ENCODE assay signal across 18 cellular contexts in genomic region chr19:39951065-39951650, GRCh38. TPM values are rescaled to one million over a fixed set of nuclear protein-coding genes. Genes with fewer than 3 reads are reported as not detected.
DNase-seq lines count a peak whose midpoint lies in the region; ATAC-seq and TF ChIP-seq lines count a peak whose summit lies in the region.
"Had no signal": no experiment of that assay in that cellular context is flagged by ENCODE, and none has a peak within 500 bp of the region (broad histone marks: within the 10 kb centered on the region; RNA-seq: fewer than 3 reads in every experiment).

No MANE protein-coding gene starts in this region.

- H3K4me3 Mint-ChIP-seq in activated CD4-positive, alpha-beta T cell treated with anti-CD3 and anti-CD28 coated beads for 36 hours = no peak overlapping the region
- H3K4me3 Mint-ChIP-seq in central memory CD8-positive, alpha-beta T cell = peak overlapping the region; percentile 66
- H3K4me3 Mint-ChIP-seq in stimulated activated memory B cell treated with anti-CD40 and anti-IgM and Interleukin-4, amounts not matched to agents 10 μg/mL and 1 μg/mL and 100 μg/mL, for 72 hours = no peak overlapping the region

- DNase-seq in activated CD4-positive, alpha-beta T cell treated with anti-CD3 and anti-CD28 coated beads for 36 hours = no peak
- no peak for DNase-seq in activated CD4-positive, alpha-beta T cell treated with anti-CD3 and anti-CD28 coated beads for 1 hour
- no peak for DNase-seq in central memory CD8-positive, alpha-beta T cell (ENCODE audit: low spot score in 2 of 2)
- DNase-seq in activated gamma-delta T cell (lab: John Stamatoyannopoulos, UW) (no peak), NCI-H1417 treated with DMSO at 0.1 percent for 48 hours (lab: John Stamatoyannopoulos, UW) (no peak)
- no peak for DNase-seq in stimulated activated CD4-positive, alpha-beta T cell treated with anti-CD3 and anti-CD28 coated beads, Interleukin-2, amount 100 ng/mL, for 48 hours
- DNase-seq: cortex of kidney; erythroblast; NCI-H187; NCI-H510A; OCI-M1; right cardiac atrium; stimulated activated CD4-positive, alpha-beta T cell treated with anti-CD3 and anti-CD28 coated beads, Interleukin-1b, Interleukin-23, amount 100 ng/mL, for 48 hours; transverse colon had no signal

- H3K9me3 Mint-ChIP-seq in activated CD4-positive, alpha-beta T cell treated with anti-CD3 and anti-CD28 coated beads for 36 hours (ENCODE audit: low read depth) = peaks cover 7% of the 10 kb centered on the region
- peaks cover 5% of the 10 kb centered on the region for H3K9me3 Mint-ChIP-seq in central memory CD8-positive, alpha-beta T cell
- peaks cover 2% of the 10 kb centered on the region for H3K9me3 Mint-ChIP-seq in stimulated activated memory B cell treated with anti-CD40 and anti-IgM and Interleukin-4, amounts not matched to agents 10 μg/mL and 1 μg/mL and 100 μg/mL, for 72 hours

- H3K4me3 ChIP-seq in SU-DHL-6 (ENCODE audit: insufficient read depth, low read length, poor library complexity, severe bottlenecking) = peak overlapping the region; percentile 53
- H3K4me3 ChIP-seq: transverse colon had no signal

- ATAC-seq in activated CD4-positive, alpha-beta T cell treated with anti-CD3 and anti-CD28 coated beads for 36 hours = no peak
- no peak for ATAC-seq in central memory CD8-positive, alpha-beta T cell (replicated peaks; ENCODE audit: extremely low read depth, poor library complexity, severe bottlenecking)
- no peak for ATAC-seq in stimulated activated memory B cell treated with anti-CD40 and anti-IgM and Interleukin-4, amounts not matched to agents 10 μg/mL and 1 μg/mL and 100 μg/mL, for 72 hours
- ATAC-seq: right cardiac atrium had no signal

- no peak overlapping the region for H2AFZ ChIP-seq in SU-DHL-6 (ENCODE audit: low read depth, low read length, severe bottlenecking)

- H3K36me3 ChIP-seq in SU-DHL-6 (ENCODE audit: low read length) = no peaks in the 10 kb centered on the region; the same call in 1 of the 2 replicates
- H3K36me3 ChIP-seq: neutrophil, transverse colon had no signal

- CTCF ChIA-PET in activated CD4-positive, alpha-beta T cell treated with anti-CD3 and anti-CD28 coated beads for 36 hours (lab: Charles Lee) = interaction anchor here (0.7 to 1.8 kb wide), 4 partner anchors 9 to 210 kb away, joined by 3 to 7 read pairs (median 4); partner anchors contain the start of gene PSMC4

- POLR2A ChIA-PET in activated CD4-positive, alpha-beta T cell treated with anti-CD3 and anti-CD28 coated beads for 36 hours (lab: Charles Lee) = no interaction called here

- H3K27me3 Mint-ChIP-seq in activated CD4-positive, alpha-beta T cell treated with anti-CD3 and anti-CD28 coated beads for 36 hours = no peaks in the 10 kb centered on the region
- no peaks in the 10 kb centered on the region for H3K27me3 Mint-ChIP-seq in central memory CD8-positive, alpha-beta T cell
- H3K27me3 Mint-ChIP-seq in stimulated activated memory B cell treated with anti-CD40 and anti-IgM and Interleukin-4, amounts not matched to agents 10 μg/mL and 1 μg/mL and 100 μg/mL, for 72 hours = no peaks in the 10 kb centered on the region

- no peaks in the 10 kb centered on the region for H4K20me1 ChIP-seq in SU-DHL-6 (ENCODE audit: low read depth, low read length)

- no peaks in the 10 kb centered on the region for H3K27me3 ChIP-seq in SU-DHL-6 (ENCODE audit: low read length)

- H3K4me2 ChIP-seq in SU-DHL-6 (ENCODE audit: low read depth, low read length, poor library complexity, severe bottlenecking) = peak overlapping the region; percentile 93

- no peaks in the 10 kb centered on the region for H3K9me3 ChIP-seq in SU-DHL-6 (ENCODE audit: insufficient read depth, low read length)
- H3K9me3 ChIP-seq: neutrophil, transverse colon had no signal

- H3K4me1 Mint-ChIP-seq in activated CD4-positive, alpha-beta T cell treated with anti-CD3 and anti-CD28 coated beads for 36 hours = peaks cover 83% of the 10 kb centered on the region
- H3K4me1 Mint-ChIP-seq in central memory CD8-positive, alpha-beta T cell = peaks cover 49% of the 10 kb centered on the region
- H3K4me1 Mint-ChIP-seq in stimulated activated memory B cell treated with anti-CD40 and anti-IgM and Interleukin-4, amounts not matched to agents 10 μg/mL and 1 μg/mL and 100 μg/mL, for 72 hours = peaks cover 49% of the 10 kb centered on the region

- no peak for TF ChIP-seq CTCF in SU-DHL-6 (IDR thresholded peaks at IDR 0.05; ENCODE audit: insufficient read depth, low read length, poor library complexity, severe bottlenecking)

- peak overlapping the region; percentile 97 for H3K27ac Mint-ChIP-seq in activated CD4-positive, alpha-beta T cell treated with anti-CD3 and anti-CD28 coated beads for 36 hours
- peak overlapping the region; percentile 94 for H3K27ac Mint-ChIP-seq in central memory CD8-positive, alpha-beta T cell (ENCODE audit: low read depth)
- H3K27ac Mint-ChIP-seq in stimulated activated memory B cell treated with anti-CD40 and anti-IgM and Interleukin-4, amounts not matched to agents 10 μg/mL and 1 μg/mL and 100 μg/mL, for 72 hours = peak overlapping the region; percentile 78

- H3F3A ChIP-seq in SU-DHL-6 (ENCODE audit: insufficient read depth) = peaks cover 19% of the 10 kb centered on the region

- H3K79me2 ChIP-seq in SU-DHL-6 (ENCODE audit: insufficient read depth, low read length) = peaks cover 29% of the 10 kb centered on the region

- H3K9ac ChIP-seq in SU-DHL-6 (ENCODE audit: low read length) = peak overlapping the region; percentile 66

- H3K9me2 ChIP-seq in SU-DHL-6 (replicated peaks; ENCODE audit: insufficient read depth, low read length) = no peaks in the 10 kb centered on the region

- H3K36me3 Mint-ChIP-seq in activated CD4-positive, alpha-beta T cell treated with anti-CD3 and anti-CD28 coated beads for 36 hours (ENCODE audit: low read depth) = peaks cover 28% of the 10 kb centered on the region
- peaks cover 8% of the 10 kb centered on the region for H3K36me3 Mint-ChIP-seq in central memory CD8-positive, alpha-beta T cell (ENCODE audit: insufficient read depth)
- H3K36me3 Mint-ChIP-seq in stimulated activated memory B cell treated with anti-CD40 and anti-IgM and Interleukin-4, amounts not matched to agents 10 μg/mL and 1 μg/mL and 100 μg/mL, for 72 hours = no peaks in the 10 kb centered on the region

- intact Hi-C loops in activated CD4-positive, alpha-beta T cell treated with anti-CD3 and anti-CD28 coated beads for 36 hours (cut with DNase I, micrococcal nuclease) = no loop called here

- peak overlapping the region; percentile 97 for H3K27ac ChIP-seq in SU-DHL-6 (ENCODE audit: low read depth, low read length)
- H3K27ac ChIP-seq: neutrophil had no signal

RNA-seq across cellular contexts. Expression of gene FCGBP, which starts 16.7 kb away (rescaled TPM):
- total RNA-seq in activated CD4-positive, alpha-beta T cell treated with anti-CD3 and anti-CD28 coated beads for 36 hours = 1 to 10 TPM; 4.9 TPM
- total RNA-seq: A172 had no signal

RNA-seq across cellular contexts. Expression of gene PSMC4, which starts 19.8 kb away (rescaled TPM):
- total RNA-seq in activated CD4-positive, alpha-beta T cell treated with anti-CD3 and anti-CD28 coated beads for 36 hours = 100 to 1,000 TPM; 114 to 140 TPM

RNA-seq across cellular contexts. Expression of gene ZNF546, which starts 45.7 kb away (rescaled TPM):
- 1 to 10 TPM; 6.3 to 6.9 TPM for total RNA-seq in activated CD4-positive, alpha-beta T cell treated with anti-CD3 and anti-CD28 coated beads for 36 hours
